ENCODE assay signal across 21 cellular contexts in genomic region chr20:36018208-36018988, GRCh38. TPM values are rescaled to one million over a fixed set of nuclear protein-coding genes. Genes with fewer than 3 reads are reported as not detected.
DNase-seq lines count a peak whose midpoint lies in the region; ATAC-seq and TF ChIP-seq lines count a peak whose summit lies in the region.
"Had no signal": no experiment of that assay in that cellular context is flagged by ENCODE, and none has a peak within 500 bp of the region (broad histone marks: within the 10 kb centered on the region; RNA-seq: fewer than 3 reads in every experiment).

No MANE protein-coding gene starts in this region.

- H3K36me3 ChIP-seq in SK-N-SH (replicated peaks in 1 of 2; ENCODE audit: control insufficient read depth in 1 of 2, insufficient read depth in 2 of 2, low read length in 1 of 2) (no peaks in the 10 kb centered on the region), esophagus muscularis mucosa (no peaks in the 10 kb centered on the region), upper lobe of left lung (no peaks in the 10 kb centered on the region)

- H3K4me3 ChIP-seq in SK-N-SH (ENCODE audit: low read depth in 2 of 2, low read length in 1 of 2) (no peak overlapping the region), esophagus muscularis mucosa (no peak overlapping the region), upper lobe of left lung (no peak overlapping the region)
- H3K4me3 ChIP-seq: skin epidermis had no signal

- H2AFZ ChIP-seq in SK-N-SH (ENCODE audit: low read depth) = no peak overlapping the region

- H3K9me3 ChIP-seq in SK-N-SH = no peaks in the 10 kb centered on the region
- no peaks in the 10 kb centered on the region for H3K9me3 ChIP-seq in esophagus muscularis mucosa
- H3K9me3 ChIP-seq in upper lobe of left lung = no peaks in the 10 kb centered on the region

- WGBS in SK-N-SH (ENCODE audit: low lambda C conversion rate) = 86% methylated on average over 7 of the region's 7 CpGs
- WGBS in esophagus muscularis mucosa = 91% methylated on average over 7 of the region's 7 CpGs
- 81 to 88% methylated on average over 5 to 7 of the region's 7 CpGs for WGBS in upper lobe of left lung, 2 donors

- H3K4me1 Mint-ChIP-seq in neural crest cell = no peaks in the 10 kb centered on the region
- H3K4me1 Mint-ChIP-seq: activated naive CD8-positive, alpha-beta T cell treated with anti-CD3 and anti-CD28 coated beads, Interleukin-2, amount 50 U/mL, for 24 hours; central memory CD8-positive, alpha-beta T cell; IgD-negative memory B cell had no signal

- H3K27me3 ChIP-seq in SK-N-SH (ENCODE audit: insufficient read depth) = no peaks in the 10 kb centered on the region
- no peaks in the 10 kb centered on the region for H3K27me3 ChIP-seq in esophagus muscularis mucosa
- H3K27me3 ChIP-seq in upper lobe of left lung = no peaks in the 10 kb centered on the region
- H3K27me3 ChIP-seq: foreskin keratinocyte had no signal

- H3K27me3 Mint-ChIP-seq in neural crest cell (ENCODE audit: low read depth) = no peaks in the 10 kb centered on the region
- H3K27me3 Mint-ChIP-seq: activated CD4-positive, alpha-beta memory T cell treated with anti-CD3 and anti-CD28 coated beads for 36 hours; central memory CD8-positive, alpha-beta T cell; IgD-negative memory B cell; type B pancreatic cell had no signal

- H3K9me3 Mint-ChIP-seq in neural crest cell = no peaks in the 10 kb centered on the region
- H3K9me3 Mint-ChIP-seq: activated CD4-positive, alpha-beta memory T cell treated with anti-CD3 and anti-CD28 coated beads for 36 hours; activated naive CD8-positive, alpha-beta T cell treated with anti-CD3 and anti-CD28 coated beads, Interleukin-2, amount 50 U/mL, for 24 hours; activated T-cell treated with anti-CD3 and anti-CD28 coated beads, Interleukin-2, amount 50 U/mL, for 4 hours; central memory CD8-positive, alpha-beta T cell; IgD-negative memory B cell; type B pancreatic cell had no signal

- no peak for TF ChIP-seq RAD21 in SK-N-SH (IDR thresholded peaks at IDR 0.05; ENCODE audit: low read length)

- H4K20me1 ChIP-seq in SK-N-SH (ENCODE audit: insufficient read depth) = no peaks in the 10 kb centered on the region

- H3K36me3 Mint-ChIP-seq in neural crest cell (ENCODE audit: low read depth) = no peaks in the 10 kb centered on the region
- H3K36me3 Mint-ChIP-seq: activated CD4-positive, alpha-beta memory T cell treated with anti-CD3 and anti-CD28 coated beads for 36 hours; IgD-negative memory B cell; type B pancreatic cell had no signal

- POLR2A ChIA-PET in SK-N-SH (lab: Yijun Ruan, JAX) = no interaction called here

- no peaks in the 10 kb centered on the region for H3K9me2 ChIP-seq in SK-N-SH

- TF ChIP-seq CTCF in SK-N-SH (IDR thresholded peaks at IDR 0.05) = no peak
- no peak for TF ChIP-seq CTCF in esophagus muscularis mucosa (IDR thresholded peaks at IDR 0.05)
- no peak for TF ChIP-seq CTCF in neural crest cell (conservative IDR thresholded peaks at IDR 0.05)
- TF ChIP-seq CTCF in upper lobe of left lung (IDR thresholded peaks at IDR 0.05) = no peak

- H3K9ac ChIP-seq in SK-N-SH = no peak overlapping the region

- intact Hi-C loops in esophagus muscularis mucosa (cut with DNase I) = no loop called here

- H3K79me2 ChIP-seq in SK-N-SH (ENCODE audit: insufficient read depth) = no peaks in the 10 kb centered on the region

- H3K27ac Mint-ChIP-seq in neural crest cell (ENCODE audit: unreplicated experiment) = peak overlapping the region; percentile 13
- H3K27ac Mint-ChIP-seq: activated CD4-positive, alpha-beta memory T cell treated with anti-CD3 and anti-CD28 coated beads for 36 hours; activated naive CD8-positive, alpha-beta T cell treated with anti-CD3 and anti-CD28 coated beads, Interleukin-2, amount 50 U/mL, for 24 hours had no signal

- DNase-seq in SK-N-SH (no peak), esophagus muscularis mucosa (ENCODE audit: extremely low spot score) (no peak), neural crest cell (ENCODE audit: low read depth, low spot score) (no peak), upper lobe of left lung (no peak), AG20443 (ENCODE audit: low spot score) (no peak)
- DNase-seq: activated CD4-positive, alpha-beta memory T cell treated with anti-CD3 and anti-CD28 coated beads for 36 hours; activated naive CD8-positive, alpha-beta T cell treated with anti-CD3 and anti-CD28 coated beads, Interleukin-2, amount 50 U/mL, for 24 hours; activated T-cell treated with anti-CD3 and anti-CD28 coated beads, Interleukin-2, amount 50 U/mL, for 4 hours; C1 segment of cervical spinal cord; NCI-H1048; NCI-H2107; NCI-H82 had no signal

- H3K4me2 ChIP-seq in SK-N-SH = no peak overlapping the region

- CTCF ChIA-PET in SK-N-SH (lab: Yijun Ruan, JAX) = interaction anchor here (0.8 to 1.6 kb wide), 3 partner anchors 9 to 120 kb away, joined by 3 to 7 read pairs (median 6); no protein-coding TSS in a partner anchor

- TF ChIP-seq EP300 in SK-N-SH (IDR thresholded peaks at IDR 0.05; ENCODE audit: borderline replicate concordance in 1 of 2, low read depth in 1 of 2, low read length in 1 of 2) = no peak
- no peak for TF ChIP-seq EP300 in esophagus muscularis mucosa (IDR thresholded peaks at IDR 0.05)
- no peak for TF ChIP-seq EP300 in upper lobe of left lung (IDR thresholded peaks at IDR 0.05)

- no peak overlapping the region for H3K4me3 Mint-ChIP-seq in neural crest cell
- H3K4me3 Mint-ChIP-seq: activated CD4-positive, alpha-beta memory T cell treated with anti-CD3 and anti-CD28 coated beads for 36 hours; activated naive CD8-positive, alpha-beta T cell treated with anti-CD3 and anti-CD28 coated beads, Interleukin-2, amount 50 U/mL, for 24 hours; activated T-cell treated with anti-CD3 and anti-CD28 coated beads, Interleukin-2, amount 50 U/mL, for 4 hours; central memory CD8-positive, alpha-beta T cell; IgD-negative memory B cell; type B pancreatic cell had no signal

- H3K27ac ChIP-seq in SK-N-SH (ENCODE audit: low read depth in 2 of 2, low read length in 1 of 2) = no peak overlapping the region
- peak overlapping the region; percentile 39 to 71 (median 59) for H3K27ac ChIP-seq in esophagus muscularis mucosa (replicated peaks in 1 of 4)
- peak overlapping the region; percentile 39 to 77 (median 64) for H3K27ac ChIP-seq in upper lobe of left lung
- H3K27ac ChIP-seq: 22Rv1, foreskin keratinocyte had no signal

- H3K4me1 ChIP-seq in SK-N-SH (ENCODE audit: control insufficient read depth in 1 of 2, insufficient read depth in 2 of 2, low read depth in 1 of 2, low read length in 1 of 2) (peaks cover 4 to 11% of the 10 kb centered on the region in 2 experiments; a peak in 2 of 4 replicates), esophagus muscularis mucosa (peaks cover 10 to 24% (median 23%) of the 10 kb centered on the region in 4 donors), upper lobe of left lung (peaks cover 10 to 20% (median 14%) of the 10 kb centered on the region in 4 donors)

- no peaks in the 10 kb centered on the region for H3F3A ChIP-seq in SK-N-SH (replicated peaks; ENCODE audit: insufficient read depth)

- peak; percentile 11; the same call in 1 of the 3 replicates for ATAC-seq in SK-N-SH treated with all-trans-retinoic acid at 6 μM for 48 hours
- ATAC-seq in upper lobe of left lung (ENCODE audit: low FRiP score in 2 of 2) = peak in 1 of 2 donors; percentile 45
- ATAC-seq in HG02970 (IDR thresholded peaks at IDR 0.05; ENCODE audit: low FRiP score, unreplicated experiment) = no peak
- ATAC-seq in GM18873 (IDR thresholded peaks at IDR 0.05; ENCODE audit: low FRiP score, unreplicated experiment) = no peak
- ATAC-seq: activated naive CD8-positive, alpha-beta T cell treated with anti-CD3 and anti-CD28 coated beads, Interleukin-2, amount 50 U/mL, for 24 hours; activated T-cell treated with anti-CD3 and anti-CD28 coated beads, Interleukin-2, amount 50 U/mL, for 4 hours; foreskin keratinocyte had no signal

- TF ChIP-seq POLR2A in esophagus muscularis mucosa (IDR thresholded peaks at IDR 0.05; ENCODE audit: low read depth) = no peak
- TF ChIP-seq POLR2A in upper lobe of left lung (IDR thresholded peaks at IDR 0.05) = no peak

TF ChIP-seq in SK-N-SH treated with all-trans-retinoic acid at 6 μM for 48 hours, 23 proteins besides CTCF, POLR2A, EP300 and RAD21:
- no peak for TF ChIP-seq PPARA (CRISPR knock-in tag; IDR thresholded peaks at IDR 0.05; ENCODE audit: borderline replicate concordance)

TF ChIP-seq in SK-N-SH, 30 proteins besides CTCF, POLR2A, EP300 and RAD21:
- TF ChIP-seq RCOR1 (IDR thresholded peaks at IDR 0.05; ENCODE audit: low read length) = no peak
- TF ChIP-seq NFIC (IDR thresholded peaks at IDR 0.05; ENCODE audit: borderline replicate concordance) = no peak
- TF ChIP-seq YY1 (IDR thresholded peaks at IDR 0.05; ENCODE audit: low read depth) = no peak
- TF ChIP-seq EZH2phosphoT487 (IDR thresholded peaks at IDR 0.05; ENCODE audit: borderline replicate concordance, low read depth) = no peak
- no peak for TF ChIP-seq MXI1 (IDR thresholded peaks at IDR 0.05; ENCODE audit: low read depth, low read length)
- no peak for TF ChIP-seq MEF2A (IDR thresholded peaks at IDR 0.05; ENCODE audit: borderline replicate concordance, low read depth)

RNA-seq across cellular contexts. Expression of gene CNBD2, which starts 50.0 kb away (rescaled TPM):
- 5.6 and 6.6 TPM in 2 replicates for polyA plus RNA-seq in SK-N-SH (2012; rRNA removed)
- 4.9 and 5.3 TPM in 2 replicates for polyA plus RNA-seq in SK-N-SH (2012; cell fraction: cytosol; rRNA removed)
- polyA plus RNA-seq in SK-N-SH (2012; cell fraction: nucleus; rRNA removed) = 10.9 and 17.6 TPM in 2 replicates
- 1 to 10 TPM; 4.2 to 7.1 (median 4.7) TPM for total RNA-seq in esophagus muscularis mucosa
- 5.6 and 7.4 TPM in 2 replicates for total RNA-seq in neural crest cell
- 1 to 10 TPM in 5 of 6 donors, not detected in 1; 2.2 to 4.2 (median 3.7) TPM for total RNA-seq in upper lobe of left lung

Comparison
In these comparisons a context has a peak if more than half of its experiments do, and no peak if none do; other contexts are left out.
1. H3K27ac ChIP-seq: peak in esophagus muscularis mucosa (4 of 4) and upper lobe of left lung (4 of 4); none in SK-N-SH (0 of 2).